In genomic region chr13:100646030-100646673, GRCh38 we compare ENCODE assay signal across 9 cellular contexts. TPM values are rescaled to one million over a fixed set of nuclear protein-coding genes. Genes with fewer than 3 reads are reported as not detected.
DNase-seq lines count a peak whose midpoint lies in the region; ATAC-seq and TF ChIP-seq lines count a peak whose summit lies in the region.
"Had no signal": no experiment of that assay in that cellular context is flagged by ENCODE, and none has a peak within 500 bp of the region (broad histone marks: within the 10 kb centered on the region; RNA-seq: fewer than 3 reads in every experiment).

No MANE protein-coding gene starts in this region.

- intact Hi-C loops in A673 (cut with micrococcal nuclease; ENCODE audit: unreplicated experiment): no loop called here
- intact Hi-C loops in posterior vena cava (cut with DNase I): no loop called here
- intact Hi-C loops in sciatic nerve (cut with DNase I): no loop called here

- CTCF ChIA-PET in A673 (lab: Charles Lee): no interaction called here

- in situ Hi-C loops in HAP-1 (cut with MboI; ENCODE audit: low sequenced_read_pairs): no loop called here

- H3K27ac ChIP-seq in A673 (ENCODE audit: low read depth, low read length, poor library complexity, severe bottlenecking): no peak overlapping the region
- H3K27ac ChIP-seq: skin epidermis had no signal

- peaks cover 4% of the 10 kb centered on the region for H3K4me1 ChIP-seq in A673 (ENCODE audit: insufficient read depth, low read length, poor library complexity, severe bottlenecking)
- no peaks in the 10 kb centered on the region for H3K4me1 ChIP-seq in HAP-1

- ATAC-seq in sciatic nerve: no peak

- POLR2A ChIA-PET in A673 (lab: Charles Lee; ENCODE audit: low non-redundant PET): no interaction called here

- H3K4me3 ChIP-seq in A673 (ENCODE audit: low read depth, low read length, poor library complexity, severe bottlenecking) (no peak overlapping the region), HAP-1 (no peak overlapping the region)
- H3K4me3 ChIP-seq: skin epidermis had no signal

- BruUV-seq in A673 (replicated peaks; lab: Mats Ljungman, UMichigan): no TSS peak

- peak; percentile 57 for TF ChIP-seq CTCF in A673 (conservative IDR thresholded peaks at IDR 0.05; ENCODE audit: low read depth, low read length)

- no peaks in the 10 kb centered on the region for H3K27me3 ChIP-seq in A673 (replicated peaks; ENCODE audit: insufficient read depth, low read depth, low read length, poor library complexity)
- no peaks in the 10 kb centered on the region for H3K27me3 ChIP-seq in HAP-1 (ENCODE audit: low read depth)

- H3K36me3 ChIP-seq in A673 (ENCODE audit: insufficient read depth, low read length, poor library complexity, severe bottlenecking) (peaks cover 5% of the 10 kb centered on the region), HAP-1 (replicated peaks) (0 out of 2 replicates have a peak, but pooled peaks cover 3% of the 10 kb centered on the region)

- no peaks in the 10 kb centered on the region for H3K9me3 ChIP-seq in A673 (ENCODE audit: low read depth, low read length, poor library complexity, severe bottlenecking)
- H3K9me3 ChIP-seq in HAP-1: no peaks in the 10 kb centered on the region

- DNase-seq in A673 (ENCODE audit: low spot score) (peak; percentile 54), HAP-1 (ENCODE audit: low spot score in 2 of 2) (peak; percentile 28 to 57), UCSD-AML1 (lab: John Stamatoyannopoulos, UW; ENCODE audit: unreplicated experiment) (peak; percentile 27), islet precursor cell (peak; percentile 59), posterior vena cava (ENCODE audit: low spot score) (no peak), sciatic nerve (ENCODE audit: low spot score) (no peak), NCI-H774 (lab: John Stamatoyannopoulos, UW) (no peak)
- DNase-seq in stimulated activated CD4-positive, alpha-beta T cell treated with anti-CD3 and anti-CD28 coated beads, Interleukin-1b, Interleukin-23, amount 100 ng/mL, for 48 hours: no peak

RNA-seq across cellular contexts. Expression of gene TMTC4, which starts 28.4 kb away (rescaled TPM):
- total RNA-seq in A673 (2021) (21.3 and 33.6 TPM in 2 replicates), posterior vena cava (1 to 10 TPM; 8.2 to 9.7 TPM), sciatic nerve (19.1 TPM)

RNA-seq across cellular contexts. Expression of gene GGACT, which starts 57.6 kb away (rescaled TPM):
- total RNA-seq in A673 (2021): 3.6 and 3.8 TPM in 2 replicates
- 1 to 10 TPM; 4.8 to 5.0 TPM for total RNA-seq in posterior vena cava
- 5.2 TPM for total RNA-seq in sciatic nerve

Comparison
In these comparisons a context has a peak if more than half of its experiments do, and no peak if none do; other contexts are left out.
1. DNase-seq: peak in A673 (single experiment), HAP-1 (2 of 2), UCSD-AML1 (single experiment) and islet precursor cell (single experiment); none in posterior vena cava (single experiment), sciatic nerve (single experiment), stimulated activated CD4-positive, alpha-beta T cell treated with anti-CD3 and anti-CD28 coated beads, Interleukin-1b, Interleukin-23, amount 100 ng/mL, for 48 hours (single experiment) and NCI-H774 (single experiment).